4 cellular contexts compared by ENCODE assay signal in genomic region chr10:125989791-125990190, GRCh38.
"Had no signal": no experiment of that assay in that cellular context is flagged by ENCODE, and none has a peak within 500 bp of the region (broad histone marks: within the 10 kb centered on the region; RNA-seq: fewer than 3 reads in every experiment).

No MANE protein-coding gene starts in this region.

- DNase-seq: IMR-90 had no signal

- H3K4me3 Mint-ChIP-seq: IgD-negative memory B cell had no signal

- H3K27ac ChIP-seq: HL-60 had no signal

- H3K4me1 Mint-ChIP-seq: IgD-negative memory B cell had no signal

- H3K27ac Mint-ChIP-seq: IgD-negative memory B cell had no signal

- H3K36me3 Mint-ChIP-seq: IgD-negative memory B cell had no signal

- H3K4me3 ChIP-seq: K562 had no signal

- H3K27me3 Mint-ChIP-seq: IgD-negative memory B cell had no signal
